Comparison of ENCODE assay signal across 21 cellular contexts in the genomic region with DNA sequence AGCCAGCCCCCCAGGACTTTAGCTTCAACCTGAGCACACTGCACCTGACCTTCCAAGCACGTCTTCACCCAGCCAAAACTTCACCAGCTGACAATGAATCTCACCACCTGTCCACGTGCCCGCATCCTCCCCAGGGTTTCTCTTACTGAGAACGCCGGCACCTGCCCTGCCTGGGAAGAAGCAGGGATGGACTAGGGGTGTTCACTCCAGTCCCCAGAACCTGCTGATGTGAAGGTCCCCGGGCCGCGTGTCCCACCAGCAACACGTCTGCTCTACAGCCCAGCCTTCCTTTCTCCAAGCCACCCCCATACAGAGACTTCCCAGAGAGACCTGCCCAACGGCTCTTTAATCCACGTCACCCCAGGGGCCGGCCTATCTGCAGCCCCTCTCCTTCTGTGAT. TPM values are rescaled to one million over a fixed set of nuclear protein-coding genes. Genes with fewer than 3 reads are reported as not detected.
A peak's percentile ranks its signal among the peaks of the same experiment; 100 is the strongest.
DNase-seq lines count a peak whose midpoint lies in the region; ATAC-seq, FAIRE-seq and TF ChIP-seq lines count a peak whose summit lies in the region.
"Had no signal": no experiment of that assay in that cellular context is flagged by ENCODE, and none has a peak within 500 bp of the region (broad histone marks: within the 10 kb centered on the region; RNA-seq: fewer than 3 reads in every experiment).

No MANE protein-coding gene starts in this region.

- H3K9me3 Mint-ChIP-seq in CD14-positive monocyte (no peaks in the 10 kb centered on the region), IgD-negative memory B cell (no peaks in the 10 kb centered on the region), nephron progenitor cell (no peaks in the 10 kb centered on the region)
- H3K9me3 Mint-ChIP-seq: brain, type B pancreatic cell had no signal

- ATAC-seq in GM12878 (no peak), omental fat pad (ENCODE audit: low FRiP score) (no peak)

- 45% methylated on average over 12 of the region's 12 CpGs for WGBS in GM12878 (ENCODE audit: insufficient coverage, insufficient replicate concordance, low lambda C conversion rate, missing lambda C conversion rate)
- WGBS in testis, 2 donors: 69 to 74% methylated on average over 12 of the region's 12 CpGs

- H3K27me3 Mint-ChIP-seq in CD14-positive monocyte (ENCODE audit: low read depth in 3 of 3) (peaks cover 0 to 6% (median 5%) of the 10 kb centered on the region in 3 donors), IgD-negative memory B cell (no peaks in the 10 kb centered on the region), nephron progenitor cell (ENCODE audit: low read depth, poor library complexity) (peaks cover 31% of the 10 kb centered on the region)
- H3K27me3 Mint-ChIP-seq: type B pancreatic cell had no signal

- DNase-seq in CD14-positive monocyte (ENCODE audit: low spot score) (no peak), GM12878 (ENCODE audit: low read depth, low spot score) (no peak), nephron progenitor cell (no peak), NCI-H1694 (lab: John Stamatoyannopoulos, UW) (no peak), testis (no peak), omental fat pad (ENCODE audit: low spot score) (no peak)
- no peak for DNase-seq in effector CD8-positive, alpha-beta T cell (lab: John Stamatoyannopoulos, UW)
- DNase-seq: activated naive CD4-positive, alpha-beta T cell; DMS 273 treated with DMSO at 0.1 percent for 48 hours; mesenchymal stem cell; NCI-H2081 treated with DMSO at 0.1 percent for 48 hours; NCI-H748 treated with DMSO at 0.1 percent for 48 hours; Peyer's patch; stimulated activated CD4-positive, alpha-beta T cell treated with anti-CD3 and anti-CD28 coated beads, Interleukin-4, amount 100 ng/mL, for 24 hours; stimulated activated CD8-positive, alpha-beta memory T cell treated with anti-CD3 and anti-CD28 coated beads, Interleukin-4, amount 100 ng/mL, for 48 hours had no signal

- H3K4me1 ChIP-seq in GM12878 (ENCODE audit: control insufficient read depth, insufficient read depth, low read length) (peaks cover 17% of the 10 kb centered on the region), testis (peaks cover 44% of the 10 kb centered on the region)

- no peaks in the 10 kb centered on the region for H4K20me1 ChIP-seq in GM12878 (ENCODE audit: control insufficient read depth, insufficient read depth)

- peak overlapping the region; percentile 63; the same call in 1 of the 2 replicates for H3K4me2 ChIP-seq in GM12878 (ENCODE audit: control insufficient read depth, insufficient read depth)

- H3K4me3 ChIP-seq in GM12878: no peak overlapping the region
- no peak overlapping the region for H3K4me3 ChIP-seq in testis
- H3K4me3 ChIP-seq: heart left ventricle had no signal

- no peaks in the 10 kb centered on the region for H3K36me3 ChIP-seq in GM12878 (ENCODE audit: control insufficient read depth in 2 of 2, insufficient read depth in 2 of 2, low read length in 1 of 2)
- no peaks in the 10 kb centered on the region for H3K36me3 ChIP-seq in testis (ENCODE audit: low read depth, missing control alignments)

- peaks cover 67% of the 10 kb centered on the region for H3K4me1 Mint-ChIP-seq in CD14-positive monocyte
- peaks cover 16 to 24% (median 23%) of the 10 kb centered on the region in 3 donors for H3K4me1 Mint-ChIP-seq in IgD-negative memory B cell
- no peaks in the 10 kb centered on the region for H3K4me1 Mint-ChIP-seq in nephron progenitor cell

- POLR2A ChIA-PET in GM12878 (lab: Charles Lee): no interaction called here

- no peak for TF ChIP-seq EP300 in GM12878 (IDR thresholded peaks at IDR 0.05; ENCODE audit: borderline replicate concordance in 1 of 2, control insufficient read depth in 1 of 2, low read depth in 2 of 2, low read length in 2 of 2)

- no peak for TF ChIP-seq POLR2A in GM12878 (IDR thresholded peaks at IDR 0.05; ENCODE audit: low read depth, low read length)
- no peak for TF ChIP-seq POLR2A in testis (IDR thresholded peaks at IDR 0.05)

- H3K9ac ChIP-seq in GM12878 (ENCODE audit: control insufficient read depth, insufficient read depth, low read length): peak overlapping the region; percentile 40; the same call in 1 of the 2 replicates

- peaks cover 3% of the 10 kb centered on the region; the same call in 1 of the 2 replicates for H3K79me2 ChIP-seq in GM12878 (ENCODE audit: control insufficient read depth, insufficient read depth, low read length)

- intact Hi-C loops in CD14-positive monocyte (cut with micrococcal nuclease) (no loop called here), GM12878 (cut with micrococcal nuclease; ENCODE audit: unreplicated experiment) (no loop called here), testis (cut with DNase I; ENCODE audit: low total_unique reads) (no loop called here)

- H3K4me3 Mint-ChIP-seq in CD14-positive monocyte (peak overlapping the region; percentile 63 to 89), IgD-negative memory B cell (peak overlapping the region in 1 of 4 donors; percentile 57), nephron progenitor cell (no peak overlapping the region)
- H3K4me3 Mint-ChIP-seq: brain, type B pancreatic cell had no signal

- CTCF ChIA-PET in GM12878 (lab: Yijun Ruan, JAX): no interaction called here

- no peak for FAIRE-seq in GM12878 (lab: Jason Lieb, UNC)
- FAIRE-seq: HTR-8/SVneo had no signal

- BruUV-seq in GM12878 (replicated peaks; lab: Mats Ljungman, UMichigan): no TSS peak

- peaks cover 27 to 39% of the 10 kb centered on the region in 2 donors for H3K36me3 Mint-ChIP-seq in CD14-positive monocyte
- H3K36me3 Mint-ChIP-seq in IgD-negative memory B cell: peaks cover 5% of the 10 kb centered on the region
- H3K36me3 Mint-ChIP-seq in nephron progenitor cell (ENCODE audit: low read depth): no peaks in the 10 kb centered on the region
- H3K36me3 Mint-ChIP-seq: brain, type B pancreatic cell had no signal

- H3K27ac Mint-ChIP-seq in CD14-positive monocyte (peak overlapping the region; percentile 22 to 91 (median 75)), IgD-negative memory B cell (peak overlapping the region in 2 of 3 donors; percentile 60 to 85), nephron progenitor cell (peak overlapping the region; percentile 24)
- H3K27ac Mint-ChIP-seq: type B pancreatic cell had no signal

- TF ChIP-seq RAD21 in GM12878 (IDR thresholded peaks at IDR 0.05; ENCODE audit: insufficient read depth, low read depth, low read length): no peak

- H3K9me3 ChIP-seq in GM12878 (replicated peaks; ENCODE audit: control insufficient read depth, insufficient read depth, low read length) (no peaks in the 10 kb centered on the region), testis (no peaks in the 10 kb centered on the region)
- H3K9me3 ChIP-seq: heart left ventricle, Peyer's patch had no signal

- TF ChIP-seq CTCF in CD14-positive monocyte (IDR thresholded peaks at IDR 0.05): no peak
- no peak for TF ChIP-seq CTCF in GM12878 (IDR thresholded peaks at IDR 0.05 in 2 of 3, conservative IDR thresholded peaks at IDR 0.05 in 1 of 3; ENCODE audit: control insufficient read depth in 2 of 3, extremely low read depth in 1 of 3, insufficient read depth in 1 of 3, low read depth in 3 of 3, low read length in 3 of 3)
- TF ChIP-seq CTCF in nephron progenitor cell (IDR thresholded peaks at IDR 0.05): no peak
- TF ChIP-seq CTCF in testis (IDR thresholded peaks at IDR 0.05): no peak
- no peak for TF ChIP-seq CTCF in omental fat pad (IDR thresholded peaks at IDR 0.05)

- H3K27me3 ChIP-seq in GM12878 (replicated peaks in 1 of 2; ENCODE audit: control insufficient read depth in 2 of 2, insufficient read depth in 2 of 2, low read length in 1 of 2): no peaks in the 10 kb centered on the region
- H3K27me3 ChIP-seq in testis: no peaks in the 10 kb centered on the region
- H3K27me3 ChIP-seq: dorsolateral prefrontal cortex, heart left ventricle, Peyer's patch had no signal

- RAD21 ChIA-PET in GM12878 (lab: Charles Lee; ENCODE audit: unreplicated experiment): no interaction called here

- in situ Hi-C loops in GM12878 (cut with MboI): no loop called here

- H2AFZ ChIP-seq in GM12878 (ENCODE audit: control insufficient read depth, low read depth, low read length): peak overlapping the region; percentile 71

- peak overlapping the region; percentile 38 for H3K27ac ChIP-seq in GM12878 (ENCODE audit: control insufficient read depth, insufficient read depth)
- no peak overlapping the region for H3K27ac ChIP-seq in testis

- SMC1A ChIA-PET in GM12878 (lab: Charles Lee; ENCODE audit: uncharacterized antibody, unreplicated experiment): no interaction called here

RNA-seq across cellular contexts. Expression of a gene that starts 12.8 kb away (rescaled TPM):
- 1 to 10 TPM; 5.6 to 7.0 TPM for polyA plus RNA-seq in CD14-positive monocyte
- 5.8 TPM for polyA plus RNA-seq in IgD-negative memory B cell
- total RNA-seq in GM12878 (2013; cell fraction: nucleolus; rRNA removed): 11.0 and 15.9 TPM in 2 replicates
- 6.6 and 7.6 TPM in 2 replicates for total RNA-seq in GM12878 (2014; rRNA removed)
- total RNA-seq in GM12878 (2014; rRNA removed; fragmentation: Illumina TruSeq; extraction: Trizol): 7.0 and 7.5 TPM in 2 replicates
- total RNA-seq in GM12878 (2021): 17.5 and 17.8 TPM in 2 replicates
- 6.4 TPM for polyA plus RNA-seq in GM12878 (2011; ENCODE audit: low read depth)
- polyA plus RNA-seq in GM12878 (2011; rRNA removed): 2.5 and 4.5 TPM in 2 replicates
- 3.3 and 4.3 TPM in 2 replicates for polyA plus RNA-seq in GM12878 (2011; cell fraction: cytosol; rRNA removed)
- polyA plus RNA-seq in GM12878 (2011; cell fraction: nucleus; rRNA removed): 5.9 and 8.1 TPM in 2 replicates
- polyA plus RNA-seq in GM12878 (2012): 4.9 and 7.9 TPM in 2 replicates
- polyA plus RNA-seq in GM12878 (2014; fragmentation: Illumina TruSeq; extraction: Trizol): 7.4 and 10.9 TPM in 2 replicates
- 1 to 10 TPM; 1.1 to 2.1 TPM for polyA plus RNA-seq in GM12878 (2014; fragmentation: Nextera tagmentation; extraction: Ambion mirVana)
- 7.9 and 9.6 TPM in 2 replicates for polyA plus RNA-seq in GM12878 (2014; rRNA removed)
- polyA plus RNA-seq in GM12878 (2016; fragmentation: Nextera tagmentation; extraction: Ambion mirVana): 1 to 10 TPM; 4.9 to 5.4 TPM
- polyA minus RNA-seq in GM12878 (2011; rRNA and poly(A)+ RNA removed): 7.9 and 11.6 TPM in 2 replicates
- 4.8 and 6.0 TPM in 2 replicates for polyA minus RNA-seq in GM12878 (2011; cell fraction: cytosol; rRNA and poly(A)+ RNA removed)
- 2.4 and 5.0 TPM in 2 replicates for polyA minus RNA-seq in GM12878 (2011; cell fraction: nucleus; rRNA and poly(A)+ RNA removed)
- 10 to 100 TPM; 49.1 to 58.5 TPM for total RNA-seq in testis
- 39.2 TPM for polyA plus RNA-seq in testis (ENCODE audit: insufficient read depth, low read depth, low replicate concordance)
- total RNA-seq in omental fat pad: 10 to 100 TPM; 36.1 to 54.9 (median 48.2) TPM

Comparison
In these comparisons a context has a peak if more than half of its experiments do, and no peak if none do; other contexts are left out.
1. H3K27ac Mint-ChIP-seq: peak in every context shown above with its lines; median percentile 75 in CD14-positive monocyte; 72 in IgD-negative memory B cell; 24 in nephron progenitor cell.